8 cellular contexts compared by ENCODE assay signal in the genomic region with DNA sequence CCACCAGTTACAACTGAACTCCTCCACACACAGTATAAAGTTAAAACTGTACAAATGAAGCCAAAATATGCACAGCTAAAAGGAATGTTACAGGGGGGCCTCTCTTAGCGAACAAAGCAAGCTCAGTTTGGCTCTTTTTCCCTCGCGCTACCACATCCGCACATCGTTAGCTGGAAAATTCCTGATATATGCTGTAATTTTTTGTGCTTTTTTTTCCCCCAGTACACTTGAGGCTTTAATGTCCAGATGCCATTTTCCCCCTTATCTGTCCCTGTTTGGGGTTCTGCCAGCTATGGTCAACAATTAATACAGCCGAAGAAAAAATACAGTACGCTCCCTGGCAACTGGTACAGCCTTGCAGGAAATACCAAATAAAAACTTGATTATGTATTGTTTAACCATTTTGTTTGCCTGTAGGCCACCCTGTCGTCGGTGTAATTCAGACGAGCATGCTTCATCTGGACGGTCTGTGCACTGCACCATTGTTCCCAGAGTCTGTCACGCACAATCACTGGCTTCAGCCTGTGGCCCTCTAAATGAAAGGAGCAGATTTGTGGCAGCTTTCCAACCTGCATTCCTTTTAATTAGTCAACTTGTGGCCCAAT.
A peak's percentile ranks its signal among the peaks of the same experiment; 100 is the strongest.
DNase-seq lines count a peak whose midpoint lies in the region; ATAC-seq and TF ChIP-seq lines count a peak whose summit lies in the region.

No MANE protein-coding gene starts in this region.

- peaks cover 65% of the 10 kb centered on the region for H3K4me1 ChIP-seq in Panc1 (ENCODE audit: control insufficient read depth, insufficient read depth, low read length)

- CTCF ChIA-PET in Panc1 (lab: Charles Lee) = no interaction called here

- no peaks in the 10 kb centered on the region for H3K36me3 ChIP-seq in Panc1 (ENCODE audit: control insufficient read depth, insufficient read depth, low read length)

- TF ChIP-seq CTCF in AG09319 (IDR thresholded peaks at IDR 0.05; ENCODE audit: low read depth, low read length) (no peak), Panc1 (IDR thresholded peaks at IDR 0.05) (0 out of 2 replicates have a peak, but pooled peaks have one; percentile 11)

- DNase-seq in AG09319 (ENCODE audit: extremely low read depth, low read depth) (peak; percentile 61), Panc1 (ENCODE audit: low read depth, low spot score) (peak; percentile 38), fibroblast of peridontal ligament (ENCODE audit: extremely low read depth) (peak; percentile 59), non-pigmented ciliary epithelial cell (ENCODE audit: low read depth) (peak; percentile 72), DMS53 (lab: John Stamatoyannopoulos, UW) (no peak), GM19240 (ENCODE audit: insufficient read length, low spot score) (no peak)

- POLR2A ChIA-PET in Panc1 (lab: Charles Lee) = no interaction called here

- ATAC-seq in Panc1 (peak; percentile 85), HG02884 (IDR thresholded peaks at IDR 0.05; ENCODE audit: unreplicated experiment) (no peak), HG03095 (IDR thresholded peaks at IDR 0.05; ENCODE audit: unreplicated experiment) (no peak)

- H3K4me3 ChIP-seq in Panc1 (ENCODE audit: low read depth in 2 of 2, low read length in 2 of 2) = peak overlapping the region; percentile 8 to 49; a peak in 3 of 4 replicates

- no TSS peak for BruUV-seq in Panc1 (replicated peaks; lab: Mats Ljungman, UMichigan)

- H3K27ac ChIP-seq in Panc1 (ENCODE audit: low read length) = peak overlapping the region; percentile 97

- H3K27me3 ChIP-seq in Panc1 (ENCODE audit: control insufficient read depth, insufficient read depth, low read length) = no peaks in the 10 kb centered on the region

- in situ Hi-C loops in Panc1 (cut with HindIII; ENCODE audit: low pct_unique_long_range_greater_than_20kb, low sequenced_read_pairs) = no loop called here

- intact Hi-C loops in Panc1 (cut with micrococcal nuclease; ENCODE audit: unreplicated experiment) = loop anchor here (5.0 kb wide), 1 partner anchor 76 kb away; no protein-coding TSS in a partner anchor

- peaks cover 6% of the 10 kb centered on the region; the same call in 1 of the 2 replicates for H3K9me3 ChIP-seq in Panc1 (ENCODE audit: control insufficient read depth, insufficient read depth, low read depth, low read length)

Comparison
In these comparisons a context has a peak if more than half of its experiments do, and no peak if none do; other contexts are left out.
1. DNase-seq: peak in AG09319 (single experiment), Panc1 (single experiment), fibroblast of peridontal ligament (single experiment) and non-pigmented ciliary epithelial cell (single experiment); none in DMS53 (single experiment) and GM19240 (single experiment).